In genomic region chr7:101018271-101019167, GRCh38 we compare ENCODE assay signal across 11 cellular contexts. TPM values are rescaled to one million over a fixed set of nuclear protein-coding genes. Genes with fewer than 3 reads are reported as not detected.
A peak's percentile ranks its signal among the peaks of the same experiment; 100 is the strongest.
DNase-seq lines count a peak whose midpoint lies in the region; ATAC-seq and TF ChIP-seq lines count a peak whose summit lies in the region.
"Had no signal": no experiment of that assay in that cellular context is flagged by ENCODE, and none has a peak within 500 bp of the region (broad histone marks: within the 10 kb centered on the region; RNA-seq: fewer than 3 reads in every experiment).

No MANE protein-coding gene starts in this region.

- peak overlapping the region; percentile 85 for H3K27ac Mint-ChIP-seq in central memory CD8-positive, alpha-beta T cell (ENCODE audit: low read depth)
- H3K27ac Mint-ChIP-seq: progenitor cell of endocrine pancreas had no signal

- TF ChIP-seq CTCF in GM10248 (IDR thresholded peaks at IDR 0.05; ENCODE audit: control extremely low read depth, extremely low read depth, low read depth, missing control alignments) (no peak), osteoblast (IDR thresholded peaks at IDR 0.05; ENCODE audit: extremely low read depth, low read depth, low read length) (no peak)

- no peaks in the 10 kb centered on the region for H4K20me1 ChIP-seq in osteoblast (ENCODE audit: insufficient read depth, low read length)

- H3K27ac ChIP-seq in osteoblast (ENCODE audit: low read depth, low read length), result no peak overlapping the region

- DNase-seq in GM10248 (ENCODE audit: extremely low spot score), result peak; percentile 66
- no peak for DNase-seq in central memory CD8-positive, alpha-beta T cell (ENCODE audit: low spot score in 2 of 2)
- DNase-seq in osteoblast (ENCODE audit: insufficient read length, low spot score, missing footprints), result peak; percentile 64
- DNase-seq in NCI-H1417 treated with DMSO at 0.1 percent for 48 hours (lab: John Stamatoyannopoulos, UW), result no peak
- DNase-seq in OCI-M1 (lab: John Stamatoyannopoulos, UW), result no peak
- DNase-seq: effector memory CD4-positive, alpha-beta T cell; NCI-H146; SIG-M5 had no signal

- H3K4me2 ChIP-seq in osteoblast (ENCODE audit: insufficient read depth, low read length), result no peak overlapping the region

- H3K79me2 ChIP-seq in osteoblast (ENCODE audit: insufficient read depth, low read length), result no peaks in the 10 kb centered on the region

- POLR2A ChIA-PET in GM10248 (lab: Yijun Ruan, JAX), result interaction anchor here (1.2 kb wide), 1 partner anchor 129 kb away, joined by 3 read pairs; the partner anchor contains the start of gene UFSP1

- CTCF ChIA-PET in GM10248 (lab: Yijun Ruan, JAX), result interaction anchor here (0.8 to 1.5 kb wide), 4 partner anchors 9 to 129 kb away, joined by 3 to 5 read pairs (median 4); partner anchors contain the start of gene UFSP1

- no peaks in the 10 kb centered on the region for H3K9me3 Mint-ChIP-seq in central memory CD8-positive, alpha-beta T cell

- H3K27me3 Mint-ChIP-seq in central memory CD8-positive, alpha-beta T cell, result peaks cover 22% of the 10 kb centered on the region

- ATAC-seq in HG02610 (IDR thresholded peaks at IDR 0.05; ENCODE audit: unreplicated experiment) (peak; percentile 29), GM18873 (IDR thresholded peaks at IDR 0.05; ENCODE audit: low FRiP score, unreplicated experiment) (no peak)
- no peak for ATAC-seq in central memory CD8-positive, alpha-beta T cell (replicated peaks; ENCODE audit: extremely low read depth, poor library complexity, severe bottlenecking)

- H2AFZ ChIP-seq in osteoblast (ENCODE audit: low read length), result no peak overlapping the region

- H3K4me3 ChIP-seq in osteoblast (ENCODE audit: insufficient read depth, low read length), result no peak overlapping the region

- no peaks in the 10 kb centered on the region for H3K9me3 ChIP-seq in osteoblast (ENCODE audit: low read depth, low read length)

- H3K36me3 Mint-ChIP-seq in central memory CD8-positive, alpha-beta T cell (ENCODE audit: insufficient read depth), result peaks cover 7% of the 10 kb centered on the region

- peaks cover 10% of the 10 kb centered on the region for H3K4me1 ChIP-seq in osteoblast (ENCODE audit: insufficient read depth, low read length)

- peak overlapping the region; percentile 43 for H3K4me3 Mint-ChIP-seq in central memory CD8-positive, alpha-beta T cell

- no peaks in the 10 kb centered on the region for H3K36me3 ChIP-seq in osteoblast (ENCODE audit: insufficient read depth, low read length)

- H3K27me3 ChIP-seq in osteoblast (ENCODE audit: insufficient read depth, low read length), result no peaks in the 10 kb centered on the region

- H3K4me1 Mint-ChIP-seq in central memory CD8-positive, alpha-beta T cell, result peaks cover 16% of the 10 kb centered on the region

RNA-seq across cellular contexts. Expression of gene MUC17, which starts 1.4 kb away (rescaled TPM):
- under 0.01 TPM in 1 of 2 replicates, not detected in the other for total RNA-seq in osteoblast
- total RNA-seq: progenitor cell of endocrine pancreas had no signal

RNA-seq across cellular contexts. Expression of gene MUC12, which starts 49.2 kb away (rescaled TPM):
- total RNA-seq in osteoblast, result under 0.01 and 0.59 TPM in 2 replicates

Comparison
In these comparisons a context has a peak if more than half of its experiments do, and no peak if none do; other contexts are left out.
1. DNase-seq: peak in GM10248 (single experiment) and osteoblast (single experiment); none in central memory CD8-positive, alpha-beta T cell (0 of 2), NCI-H1417 treated with DMSO at 0.1 percent for 48 hours (single experiment) and OCI-M1 (single experiment).